Comparison of ENCODE assay signal across 22 cellular contexts in genomic region chr6:80674669-80675068, GRCh38.
DNase-seq lines count a peak whose midpoint lies in the region; ATAC-seq, FAIRE-seq and TF ChIP-seq lines count a peak whose summit lies in the region.
"Had no signal": no experiment of that assay in that cellular context is flagged by ENCODE, and none has a peak within 500 bp of the region (broad histone marks: within the 10 kb centered on the region; RNA-seq: fewer than 3 reads in every experiment).

No MANE protein-coding gene starts in this region.

- no peak for TF ChIP-seq CTCF in 22Rv1 (IDR thresholded peaks at IDR 0.05)

- peak; percentile 21 for DNase-seq in HuH-7 (ENCODE audit: low spot score)
- peak; percentile 40 for DNase-seq in NCI-H748 treated with DMSO at 0.1 percent for 48 hours (lab: John Stamatoyannopoulos, UW)
- no peak for DNase-seq in COLO668 (lab: John Stamatoyannopoulos, UW; ENCODE audit: unreplicated experiment)
- no peak for DNase-seq in Kasumi-1 (lab: John Stamatoyannopoulos, UW)
- DNase-seq: ACHN; BE2C; C1 segment of cervical spinal cord; Caco-2; CD4-positive, CD25-positive, alpha-beta regulatory T cell; CD8-positive, alpha-beta memory T cell; DMS79 treated with DMSO at 0.1 percent for 48 hours; GF-D8; GOT3; H7; HFFc6 had no signal

- peak; percentile 27 for FAIRE-seq in islet of Langerhans (lab: Jason Lieb, UNC)
- FAIRE-seq: D721Med, HTR-8/SVneo had no signal

- peak overlapping the region; percentile 54 for H3K27ac ChIP-seq in 22Rv1
- H3K27ac ChIP-seq: HL-60 had no signal

- ATAC-seq in GM18867 (IDR thresholded peaks at IDR 0.05; ENCODE audit: unreplicated experiment): no peak
- ATAC-seq: HCT116 had no signal

Comparison
In these comparisons a context has a peak if more than half of its experiments do, and no peak if none do; other contexts are left out.
1. DNase-seq: peak in HuH-7 (single experiment) and NCI-H748 treated with DMSO at 0.1 percent for 48 hours (single experiment); none in COLO668 (single experiment) and Kasumi-1 (0 of 2).